Comparison of ENCODE assay signal across 11 cellular contexts in the genomic region with DNA sequence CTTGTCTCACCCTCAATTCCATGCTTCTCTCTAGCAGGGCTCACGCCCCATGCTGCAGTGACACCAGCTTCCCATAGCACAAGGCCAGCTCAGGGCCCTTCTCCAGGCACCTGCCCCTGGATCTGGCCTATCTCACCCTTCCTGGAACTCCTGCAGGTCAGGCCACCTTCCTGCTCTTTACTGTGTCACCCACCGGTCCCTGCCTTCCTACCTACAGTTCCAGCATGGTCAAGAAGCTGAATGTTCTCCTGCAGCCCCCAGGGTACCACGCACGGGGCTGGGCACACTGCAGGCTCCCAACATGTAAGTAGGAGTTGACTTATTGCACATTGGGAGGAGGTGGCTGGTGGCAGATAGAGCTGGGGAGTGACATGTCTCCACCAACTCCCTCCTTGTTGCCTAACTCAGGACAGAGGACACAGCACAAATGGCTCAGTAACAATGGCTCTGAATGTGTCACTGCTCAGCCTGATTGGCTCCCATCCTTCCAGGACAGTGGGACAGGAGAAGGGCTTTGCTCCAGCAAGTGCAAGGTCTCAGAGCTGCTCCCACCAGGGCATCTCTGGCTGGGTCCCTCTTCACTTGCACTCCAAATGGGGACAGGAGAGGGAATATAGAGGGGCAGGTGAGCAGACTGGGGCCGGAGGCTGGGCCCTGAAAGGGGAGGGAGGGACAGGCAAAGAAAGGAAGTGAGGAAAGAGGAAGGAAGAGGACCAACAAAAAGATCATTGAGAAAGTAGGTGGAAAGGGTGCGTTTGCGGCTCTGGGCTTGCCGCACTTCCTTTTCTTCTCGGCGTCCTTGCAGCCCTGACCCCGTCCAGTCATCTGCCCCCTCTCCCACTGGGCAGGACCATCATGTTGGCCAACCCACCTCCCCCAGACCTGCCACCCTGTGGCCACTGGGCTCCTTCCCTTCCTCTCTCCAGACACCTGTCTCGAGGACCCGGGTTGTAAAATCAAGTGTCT. TPM values are rescaled to one million over a fixed set of nuclear protein-coding genes. Genes with fewer than 3 reads are reported as not detected.
DNase-seq lines count a peak whose midpoint lies in the region; ATAC-seq, FAIRE-seq and TF ChIP-seq lines count a peak whose summit lies in the region.
"Had no signal": no experiment of that assay in that cellular context is flagged by ENCODE, and none has a peak within 500 bp of the region (broad histone marks: within the 10 kb centered on the region; RNA-seq: fewer than 3 reads in every experiment).

No MANE protein-coding gene starts in this region.

- CTCF ChIA-PET in activated naive CD4-positive, alpha-beta T cell treated with anti-CD3 and anti-CD28 coated beads, Interleukin-2, amount 10 ng/mL, durations not matched to agents 7 days and 5 days (lab: Charles Lee), result interaction anchor here (1.3 to 5.2 kb wide), 5 partner anchors 18 to 50 kb away, joined by 3 to 40 read pairs (median 7); no protein-coding TSS in a partner anchor
- CTCF ChIA-PET in activated CD4-positive, alpha-beta memory T cell treated with anti-CD3 and anti-CD28 coated beads, Interleukin-2, amount 10 ng/mL, durations not matched to agents 7 days and 5 days (lab: Charles Lee), result interaction anchor here (1.2 to 3.4 kb wide), 3 partner anchors 14 to 32 kb away, joined by 7 to 26 read pairs (median 11); partner anchors contain the start of gene ITPRIP

- H3K4me3 Mint-ChIP-seq in activated naive CD4-positive, alpha-beta T cell treated with anti-CD3 and anti-CD28 coated beads, Interleukin-2, amount 10 ng/mL, durations not matched to agents 7 days and 5 days, result peak overlapping the region; percentile 13
- peak overlapping the region; percentile 59 for H3K4me3 Mint-ChIP-seq in activated CD4-positive, alpha-beta memory T cell treated with anti-CD3 and anti-CD28 coated beads, Interleukin-2, amount 10 ng/mL, durations not matched to agents 7 days and 5 days
- no peak overlapping the region for H3K4me3 Mint-ChIP-seq in nephron progenitor cell

- TF ChIP-seq CTCF in nephron progenitor cell (IDR thresholded peaks at IDR 0.05), result no peak

- whole genome bisulfite sequencing in right cardiac atrium, result 74% methylated on average over 13 of the region's 13 CpGs

- POLR2A ChIA-PET in activated CD4-positive, alpha-beta memory T cell treated with anti-CD3 and anti-CD28 coated beads, Interleukin-2, amount 10 ng/mL, durations not matched to agents 7 days and 5 days (lab: Charles Lee), result interaction anchor here (1.2 to 7.1 kb wide), 3 partner anchors 13 to 17 kb away, joined by 3 to 49 read pairs (median 42); partner anchors contain the start of gene ITPRIP

- ATAC-seq in right cardiac atrium (no peak), GM21390 (IDR thresholded peaks at IDR 0.05; ENCODE audit: unreplicated experiment) (no peak), GM21737 (IDR thresholded peaks at IDR 0.05; ENCODE audit: unreplicated experiment) (no peak)

- peaks cover 81% of the 10 kb centered on the region for H3K4me1 ChIP-seq in right cardiac atrium (ENCODE audit: control insufficient read depth, insufficient read depth, low read length)

- H3K36me3 Mint-ChIP-seq in activated naive CD4-positive, alpha-beta T cell treated with anti-CD3 and anti-CD28 coated beads, Interleukin-2, amount 10 ng/mL, durations not matched to agents 7 days and 5 days, result peaks cover 58% of the 10 kb centered on the region
- peaks cover 29% of the 10 kb centered on the region for H3K36me3 Mint-ChIP-seq in activated CD4-positive, alpha-beta memory T cell treated with anti-CD3 and anti-CD28 coated beads, Interleukin-2, amount 10 ng/mL, durations not matched to agents 7 days and 5 days (ENCODE audit: low read depth)
- peaks cover 9% of the 10 kb centered on the region for H3K36me3 Mint-ChIP-seq in nephron progenitor cell (ENCODE audit: low read depth)

- no peaks in the 10 kb centered on the region for H3K27me3 Mint-ChIP-seq in activated naive CD4-positive, alpha-beta T cell treated with anti-CD3 and anti-CD28 coated beads, Interleukin-2, amount 10 ng/mL, durations not matched to agents 7 days and 5 days
- no peaks in the 10 kb centered on the region for H3K27me3 Mint-ChIP-seq in activated CD4-positive, alpha-beta memory T cell treated with anti-CD3 and anti-CD28 coated beads, Interleukin-2, amount 10 ng/mL, durations not matched to agents 7 days and 5 days
- H3K27me3 Mint-ChIP-seq in nephron progenitor cell (ENCODE audit: low read depth, poor library complexity), result no peaks in the 10 kb centered on the region

- no peaks in the 10 kb centered on the region for H3K9me3 Mint-ChIP-seq in activated naive CD4-positive, alpha-beta T cell treated with anti-CD3 and anti-CD28 coated beads, Interleukin-2, amount 10 ng/mL, durations not matched to agents 7 days and 5 days
- H3K9me3 Mint-ChIP-seq in activated CD4-positive, alpha-beta memory T cell treated with anti-CD3 and anti-CD28 coated beads, Interleukin-2, amount 10 ng/mL, durations not matched to agents 7 days and 5 days, result no peaks in the 10 kb centered on the region
- H3K9me3 Mint-ChIP-seq in nephron progenitor cell, result no peaks in the 10 kb centered on the region

- no peaks in the 10 kb centered on the region for H3K27me3 ChIP-seq in right cardiac atrium (ENCODE audit: control insufficient read depth, insufficient read depth)

- FAIRE-seq in urothelium cell line (lab: Jason Lieb, UNC), result peak; percentile 40
- FAIRE-seq: TTC549 had no signal

- no peak overlapping the region for H3K4me3 ChIP-seq in right cardiac atrium (ENCODE audit: low read length)

- H3K27ac ChIP-seq in right cardiac atrium (ENCODE audit: low read length), result peak overlapping the region; percentile 28

- peak overlapping the region; percentile 90 for H3K27ac Mint-ChIP-seq in activated naive CD4-positive, alpha-beta T cell treated with anti-CD3 and anti-CD28 coated beads, Interleukin-2, amount 10 ng/mL, durations not matched to agents 7 days and 5 days
- peak overlapping the region; percentile 89 for H3K27ac Mint-ChIP-seq in activated CD4-positive, alpha-beta memory T cell treated with anti-CD3 and anti-CD28 coated beads, Interleukin-2, amount 10 ng/mL, durations not matched to agents 7 days and 5 days
- H3K27ac Mint-ChIP-seq in nephron progenitor cell, result no peak overlapping the region

- intact Hi-C loops in right cardiac atrium (cut with DNase I), result no loop called here

- H3K9me3 ChIP-seq in right cardiac atrium (ENCODE audit: control insufficient read depth, low read length), result no peaks in the 10 kb centered on the region

- peaks cover 97% of the 10 kb centered on the region for H3K4me1 Mint-ChIP-seq in activated naive CD4-positive, alpha-beta T cell treated with anti-CD3 and anti-CD28 coated beads, Interleukin-2, amount 10 ng/mL, durations not matched to agents 7 days and 5 days
- peaks cover 94% of the 10 kb centered on the region for H3K4me1 Mint-ChIP-seq in activated CD4-positive, alpha-beta memory T cell treated with anti-CD3 and anti-CD28 coated beads, Interleukin-2, amount 10 ng/mL, durations not matched to agents 7 days and 5 days
- H3K4me1 Mint-ChIP-seq in nephron progenitor cell, result peaks cover 81% of the 10 kb centered on the region

- no peak for DNase-seq in activated naive CD4-positive, alpha-beta T cell treated with anti-CD3 and anti-CD28 coated beads, Interleukin-2, amount 10 ng/mL, durations not matched to agents 7 days and 5 days
- no peak for DNase-seq in activated naive CD4-positive, alpha-beta T cell (lab: John Stamatoyannopoulos, UW)
- DNase-seq in activated CD4-positive, alpha-beta memory T cell treated with anti-CD3 and anti-CD28 coated beads, Interleukin-2, amount 10 ng/mL, durations not matched to agents 7 days and 5 days, result no peak
- peak in 2 of 3 donors; percentile 69 to 72 for DNase-seq in right cardiac atrium
- no peak for DNase-seq in urothelium cell line (ENCODE audit: low spot score)
- no peak for DNase-seq in nephron progenitor cell
- DNase-seq: NCI-H1092 treated with DMSO at 0.1 percent for 48 hours, retina had no signal

RNA-seq across cellular contexts. Expression of gene ITPRIP, which starts 14.3 kb away (rescaled TPM):
- total RNA-seq in activated CD4-positive, alpha-beta memory T cell treated with anti-CD3 and anti-CD28 coated beads, Interleukin-2, amount 10 ng/mL, durations not matched to agents 7 days and 5 days, result 10 to 100 TPM; 24.6 to 25.9 TPM
- total RNA-seq in right cardiac atrium, result 10 to 100 TPM; 29.1 to 83.3 (median 41.9) TPM
- polyA plus RNA-seq in right cardiac atrium, result 44.8 TPM

RNA-seq across cellular contexts. Expression of gene CFAP58, which starts 29.6 kb away (rescaled TPM):
- total RNA-seq in activated CD4-positive, alpha-beta memory T cell treated with anti-CD3 and anti-CD28 coated beads, Interleukin-2, amount 10 ng/mL, durations not matched to agents 7 days and 5 days, result under 1 TPM; 0.45 to 0.58 TPM
- 1 to 10 TPM; 2.9 to 5.4 (median 3.4) TPM for total RNA-seq in right cardiac atrium
- 2.9 TPM for polyA plus RNA-seq in right cardiac atrium

RNA-seq across cellular contexts. Expression of gene GSTO2, which starts 55.0 kb away (rescaled TPM):
- total RNA-seq in activated CD4-positive, alpha-beta memory T cell treated with anti-CD3 and anti-CD28 coated beads, Interleukin-2, amount 10 ng/mL, durations not matched to agents 7 days and 5 days, result 1 to 10 TPM in 1 of 2 experiments, under 1 TPM in 1; 0.88 to 1.8 TPM
- 1 to 10 TPM in 1 of 4 donors, under 1 TPM in 3; 0.37 to 1.1 (median 0.72) TPM for total RNA-seq in right cardiac atrium
- polyA plus RNA-seq in right cardiac atrium, result 0.43 TPM

Comparison
In these comparisons a context has a peak if more than half of its experiments do, and no peak if none do; other contexts are left out.
1. DNase-seq: peak in right cardiac atrium (2 of 3); none in activated naive CD4-positive, alpha-beta T cell treated with anti-CD3 and anti-CD28 coated beads, Interleukin-2, amount 10 ng/mL, durations not matched to agents 7 days and 5 days (single experiment), activated naive CD4-positive, alpha-beta T cell (0 of 4), activated CD4-positive, alpha-beta memory T cell treated with anti-CD3 and anti-CD28 coated beads, Interleukin-2, amount 10 ng/mL, durations not matched to agents 7 days and 5 days (single experiment), urothelium cell line (single experiment) and nephron progenitor cell (single experiment).